20 cellular contexts compared by ENCODE assay signal in genomic region chr14:71905031-71905430, GRCh38. TPM values are rescaled to one million over a fixed set of nuclear protein-coding genes. Genes with fewer than 3 reads are reported as not detected.
"Had no signal": no experiment of that assay in that cellular context is flagged by ENCODE, and none has a peak within 500 bp of the region (broad histone marks: within the 10 kb centered on the region; RNA-seq: fewer than 3 reads in every experiment).

No MANE protein-coding gene starts in this region.

- H3K27ac ChIP-seq: body of pancreas, dorsolateral prefrontal cortex, lower lobe of right lung had no signal

- H3K27ac Mint-ChIP-seq: activated CD4-positive, alpha-beta T cell treated with anti-CD3 and anti-CD28 coated beads, Interleukin-2, amount 10 ng/mL, durations not matched to agents 7 days and 5 days; activated CD8-positive, alpha-beta T cell treated with anti-CD3 and anti-CD28 coated beads, Interleukin-2, amount 10 ng/mL, durations not matched to agents 7 days and 5 days; activated naive CD8-positive, alpha-beta T cell treated with anti-CD3 and anti-CD28 coated beads, Interleukin-2, amount 10 ng/mL, durations not matched to agents 7 days and 5 days; activated T-cell treated with anti-CD3 and anti-CD28 coated beads, Interleukin-2, amount 50 U/mL, for 24 hours; activated T-helper 2 cell treated with anti-CD3 and anti-CD28 coated beads, Interferon-gamma antibody, Interleukin-2, Interleukin-4, amounts not matched to agents 10 μg/mL and 5 μg/mL and 100 μg/mL, durations not matched to agents 14 hours and 24 hours and 36 hours; natural killer cell had no signal

- H3K9me3 Mint-ChIP-seq: activated CD4-positive, alpha-beta T cell treated with anti-CD3 and anti-CD28 coated beads, Interleukin-2, amount 10 ng/mL, durations not matched to agents 7 days and 5 days; activated T-cell treated with anti-CD3 and anti-CD28 coated beads, Interleukin-2, amount 50 U/mL, for 24 hours; activated T-helper 2 cell treated with anti-CD3 and anti-CD28 coated beads, Interferon-gamma antibody, Interleukin-2, Interleukin-4, amounts not matched to agents 10 μg/mL and 5 μg/mL and 100 μg/mL, durations not matched to agents 14 hours and 24 hours and 36 hours; natural killer cell had no signal

- ATAC-seq: activated CD8-positive, alpha-beta T cell treated with anti-CD3 and anti-CD28 coated beads, Interleukin-2, amount 10 ng/mL, durations not matched to agents 7 days and 5 days; body of pancreas; left colon; lower lobe of right lung; natural killer cell had no signal

- H3K4me1 Mint-ChIP-seq: activated CD4-positive, alpha-beta T cell treated with anti-CD3 and anti-CD28 coated beads, Interleukin-2, amount 10 ng/mL, durations not matched to agents 7 days and 5 days; activated naive CD8-positive, alpha-beta T cell treated with anti-CD3 and anti-CD28 coated beads, Interleukin-2, amount 10 ng/mL, durations not matched to agents 7 days and 5 days; natural killer cell had no signal

- H3K9me3 ChIP-seq: body of pancreas, tibial artery had no signal

- H3K27me3 ChIP-seq: body of pancreas, tibial artery had no signal

- DNase-seq: activated CD4-positive, alpha-beta T cell treated with anti-CD3 and anti-CD28 coated beads, Interleukin-2, amount 10 ng/mL, durations not matched to agents 7 days and 5 days; activated CD8-positive, alpha-beta T cell treated with anti-CD3 and anti-CD28 coated beads, Interleukin-2, amount 10 ng/mL, durations not matched to agents 7 days and 5 days; activated naive CD4-positive, alpha-beta T cell treated with Interleukin-2 at 50 U/mL for 16 hours; activated naive CD8-positive, alpha-beta T cell treated with anti-CD3 and anti-CD28 coated beads, Interleukin-2, amount 10 ng/mL, durations not matched to agents 7 days and 5 days; activated T-cell treated with anti-CD3 and anti-CD28 coated beads, Interleukin-2, amount 50 U/mL, for 24 hours; body of pancreas; caudate nucleus; dorsolateral prefrontal cortex; hypothalamus; islet precursor cell; left colon; lower lobe of right lung; natural killer cell; occipital lobe; stimulated activated CD4-positive, alpha-beta T cell treated with anti-CD3 and anti-CD28 coated beads, Interleukin-2, amount 100 ng/mL, for 24 hours; stimulated activated naive CD4-positive, alpha-beta T cell treated with Interleukin-2 at 50 U/mL for 16 hours; substantia nigra; tibial artery had no signal

- H3K36me3 ChIP-seq: lower lobe of right lung, tibial artery had no signal

- H3K4me1 ChIP-seq: body of pancreas had no signal

- H3K36me3 Mint-ChIP-seq: activated naive CD8-positive, alpha-beta T cell treated with anti-CD3 and anti-CD28 coated beads, Interleukin-2, amount 10 ng/mL, durations not matched to agents 7 days and 5 days; natural killer cell had no signal

- H3K4me3 ChIP-seq: body of pancreas, dorsolateral prefrontal cortex, lower lobe of right lung, tibial artery had no signal

- H3K4me3 Mint-ChIP-seq: activated CD4-positive, alpha-beta T cell treated with anti-CD3 and anti-CD28 coated beads, Interleukin-2, amount 10 ng/mL, durations not matched to agents 7 days and 5 days; activated CD8-positive, alpha-beta T cell treated with anti-CD3 and anti-CD28 coated beads, Interleukin-2, amount 10 ng/mL, durations not matched to agents 7 days and 5 days; activated naive CD8-positive, alpha-beta T cell treated with anti-CD3 and anti-CD28 coated beads, Interleukin-2, amount 10 ng/mL, durations not matched to agents 7 days and 5 days; activated T-cell treated with anti-CD3 and anti-CD28 coated beads, Interleukin-2, amount 50 U/mL, for 24 hours; natural killer cell had no signal

RNA-seq across cellular contexts. Expression of gene RGS6, which starts 27.2 kb away (rescaled TPM):
- total RNA-seq: fibroblast of lung had no signal
- polyA plus RNA-seq: fibroblast of lung had no signal
